ENCODE assay signal across 12 cellular contexts in genomic region chr4:8090312-8090711, GRCh38.
DNase-seq lines count a peak whose midpoint lies in the region; ATAC-seq and TF ChIP-seq lines count a peak whose summit lies in the region.
"Had no signal": no experiment of that assay in that cellular context is flagged by ENCODE, and none has a peak within 500 bp of the region (broad histone marks: within the 10 kb centered on the region; RNA-seq: fewer than 3 reads in every experiment).

No MANE protein-coding gene starts in this region.

- no peaks in the 10 kb centered on the region for H3K27me3 Mint-ChIP-seq in activated CD4-positive, alpha-beta memory T cell treated with anti-CD3 and anti-CD28 coated beads for 36 hours
- H3K27me3 Mint-ChIP-seq in activated CD4-positive, alpha-beta memory T cell treated with anti-CD3 and anti-CD28 coated beads, Interleukin-2, amount 10 ng/mL, durations not matched to agents 7 days and 5 days: no peaks in the 10 kb centered on the region
- H3K27me3 Mint-ChIP-seq in activated CD8-positive, alpha-beta T cell treated with anti-CD3 and anti-CD28 coated beads for 36 hours: no peaks in the 10 kb centered on the region
- H3K27me3 Mint-ChIP-seq: central memory CD8-positive, alpha-beta T cell; memory B cell had no signal

- intact Hi-C loops in activated CD4-positive, alpha-beta memory T cell treated with anti-CD3 and anti-CD28 coated beads for 36 hours (cut with micrococcal nuclease): no loop called here
- intact Hi-C loops in activated CD8-positive, alpha-beta T cell treated with anti-CD3 and anti-CD28 coated beads for 36 hours (cut with micrococcal nuclease): no loop called here
- intact Hi-C loops in upper lobe of right lung (cut with DNase I): no loop called here

- no peak for TF ChIP-seq CTCF in activated CD8-positive, alpha-beta T cell treated with anti-CD3 and anti-CD28 coated beads for 36 hours (IDR thresholded peaks at IDR 0.05)
- TF ChIP-seq CTCF in upper lobe of right lung (IDR thresholded peaks at IDR 0.05): no peak

- H3K4me3 ChIP-seq in upper lobe of right lung: no peak overlapping the region

- H3K27ac Mint-ChIP-seq in activated CD4-positive, alpha-beta memory T cell treated with anti-CD3 and anti-CD28 coated beads for 36 hours: no peak overlapping the region
- H3K27ac Mint-ChIP-seq in activated CD4-positive, alpha-beta memory T cell treated with anti-CD3 and anti-CD28 coated beads, Interleukin-2, amount 10 ng/mL, durations not matched to agents 7 days and 5 days: no peak overlapping the region
- H3K27ac Mint-ChIP-seq in activated CD8-positive, alpha-beta T cell treated with anti-CD3 and anti-CD28 coated beads for 36 hours: no peak overlapping the region
- no peak overlapping the region for H3K27ac Mint-ChIP-seq in stimulated activated effector memory CD8-positive, alpha-beta T cell treated with anti-CD3 and anti-CD28 coated beads, Interleukin-12 subunit alpha, Interleukin-12 subunit beta, amount 100 ng/mL, for 72 hours
- H3K27ac Mint-ChIP-seq: memory B cell had no signal

- peak; percentile 45 for DNase-seq in activated CD4-positive, alpha-beta memory T cell treated with anti-CD3 and anti-CD28 coated beads for 36 hours
- DNase-seq in activated CD4-positive, alpha-beta memory T cell treated with anti-CD3 and anti-CD28 coated beads, Interleukin-2, amount 10 ng/mL, durations not matched to agents 7 days and 5 days: no peak
- peak; percentile 56 for DNase-seq in activated CD8-positive, alpha-beta T cell treated with anti-CD3 and anti-CD28 coated beads for 36 hours
- DNase-seq in glomerular endothelial cell (ENCODE audit: extremely low read depth, low read depth, low spot score): peak; percentile 57
- no peak for DNase-seq in stimulated activated effector memory CD8-positive, alpha-beta T cell treated with anti-CD3 and anti-CD28 coated beads, Interleukin-12 subunit alpha, Interleukin-12 subunit beta, amount 100 ng/mL, for 72 hours (ENCODE audit: low spot score in 2 of 2)
- DNase-seq in upper lobe of right lung: no peak
- DNase-seq in KG1 (lab: John Stamatoyannopoulos, UW): no peak
- DNase-seq in stimulated activated naive CD4-positive, alpha-beta T cell treated with Interleukin-2 at 50 U/mL for 16 hours (lab: John Stamatoyannopoulos, UW): no peak
- DNase-seq: NCI-H1436 treated with DMSO at 0.1 percent for 48 hours, T1000 had no signal

- no peak overlapping the region for H3K27ac ChIP-seq in upper lobe of right lung

- POLR2A ChIA-PET in activated CD4-positive, alpha-beta memory T cell treated with anti-CD3 and anti-CD28 coated beads for 36 hours (lab: Charles Lee): no interaction called here
- POLR2A ChIA-PET in activated CD4-positive, alpha-beta memory T cell treated with anti-CD3 and anti-CD28 coated beads, Interleukin-2, amount 10 ng/mL, durations not matched to agents 7 days and 5 days (lab: Charles Lee): no interaction called here
- POLR2A ChIA-PET in activated CD8-positive, alpha-beta T cell treated with anti-CD3 and anti-CD28 coated beads for 36 hours (lab: Charles Lee): interaction anchor here (0.9 kb wide), 1 partner anchor 44 kb away, joined by 4 read pairs; no protein-coding TSS in a partner anchor

- peaks cover 5% of the 10 kb centered on the region for H3K36me3 Mint-ChIP-seq in activated CD4-positive, alpha-beta memory T cell treated with anti-CD3 and anti-CD28 coated beads for 36 hours
- H3K36me3 Mint-ChIP-seq in activated CD4-positive, alpha-beta memory T cell treated with anti-CD3 and anti-CD28 coated beads, Interleukin-2, amount 10 ng/mL, durations not matched to agents 7 days and 5 days (ENCODE audit: low read depth): peaks cover 2% of the 10 kb centered on the region
- peaks cover 5% of the 10 kb centered on the region for H3K36me3 Mint-ChIP-seq in activated CD8-positive, alpha-beta T cell treated with anti-CD3 and anti-CD28 coated beads for 36 hours (ENCODE audit: low read depth)
- no peaks in the 10 kb centered on the region for H3K36me3 Mint-ChIP-seq in stimulated activated effector memory CD8-positive, alpha-beta T cell treated with anti-CD3 and anti-CD28 coated beads, Interleukin-12 subunit alpha, Interleukin-12 subunit beta, amount 100 ng/mL, for 72 hours

- no peaks in the 10 kb centered on the region for H3K4me1 ChIP-seq in upper lobe of right lung

- H3K27me3 ChIP-seq in upper lobe of right lung: no peaks in the 10 kb centered on the region

- H3K4me3 Mint-ChIP-seq in activated CD4-positive, alpha-beta memory T cell treated with anti-CD3 and anti-CD28 coated beads for 36 hours: no peak overlapping the region
- no peak overlapping the region for H3K4me3 Mint-ChIP-seq in activated CD4-positive, alpha-beta memory T cell treated with anti-CD3 and anti-CD28 coated beads, Interleukin-2, amount 10 ng/mL, durations not matched to agents 7 days and 5 days
- H3K4me3 Mint-ChIP-seq in activated CD8-positive, alpha-beta T cell treated with anti-CD3 and anti-CD28 coated beads for 36 hours: no peak overlapping the region
- no peak overlapping the region for H3K4me3 Mint-ChIP-seq in stimulated activated effector memory CD8-positive, alpha-beta T cell treated with anti-CD3 and anti-CD28 coated beads, Interleukin-12 subunit alpha, Interleukin-12 subunit beta, amount 100 ng/mL, for 72 hours
- H3K4me3 Mint-ChIP-seq: central memory CD8-positive, alpha-beta T cell; memory B cell had no signal

- H3K36me3 ChIP-seq in upper lobe of right lung: no peaks in the 10 kb centered on the region

- ATAC-seq in activated CD8-positive, alpha-beta T cell treated with anti-CD3 and anti-CD28 coated beads for 36 hours: peak; percentile 81
- ATAC-seq in stimulated activated effector memory CD8-positive, alpha-beta T cell treated with anti-CD3 and anti-CD28 coated beads, Interleukin-12 subunit alpha, Interleukin-12 subunit beta, amount 100 ng/mL, for 72 hours: peak; percentile 86
- ATAC-seq in upper lobe of right lung: no peak

- CTCF ChIA-PET in activated CD4-positive, alpha-beta memory T cell treated with anti-CD3 and anti-CD28 coated beads for 36 hours (lab: Charles Lee): interaction anchor here (0.6 kb wide), 2 partner anchors 42 to 101 kb away, joined by 3 read pairs; no protein-coding TSS in a partner anchor
- CTCF ChIA-PET in activated CD4-positive, alpha-beta memory T cell treated with anti-CD3 and anti-CD28 coated beads, Interleukin-2, amount 10 ng/mL, durations not matched to agents 7 days and 5 days (lab: Charles Lee): no interaction called here
- CTCF ChIA-PET in activated CD8-positive, alpha-beta T cell treated with anti-CD3 and anti-CD28 coated beads for 36 hours (lab: Charles Lee): no interaction called here

- H3K9me3 Mint-ChIP-seq in activated CD4-positive, alpha-beta memory T cell treated with anti-CD3 and anti-CD28 coated beads for 36 hours: peaks cover 19% of the 10 kb centered on the region
- H3K9me3 Mint-ChIP-seq in activated CD4-positive, alpha-beta memory T cell treated with anti-CD3 and anti-CD28 coated beads, Interleukin-2, amount 10 ng/mL, durations not matched to agents 7 days and 5 days: peaks cover 12% of the 10 kb centered on the region
- peaks cover 13% of the 10 kb centered on the region for H3K9me3 Mint-ChIP-seq in activated CD8-positive, alpha-beta T cell treated with anti-CD3 and anti-CD28 coated beads for 36 hours
- peaks cover 17% of the 10 kb centered on the region for H3K9me3 Mint-ChIP-seq in stimulated activated effector memory CD8-positive, alpha-beta T cell treated with anti-CD3 and anti-CD28 coated beads, Interleukin-12 subunit alpha, Interleukin-12 subunit beta, amount 100 ng/mL, for 72 hours

- H3K4me1 Mint-ChIP-seq in activated CD4-positive, alpha-beta memory T cell treated with anti-CD3 and anti-CD28 coated beads for 36 hours (ENCODE audit: low read depth): no peaks in the 10 kb centered on the region
- H3K4me1 Mint-ChIP-seq in activated CD4-positive, alpha-beta memory T cell treated with anti-CD3 and anti-CD28 coated beads, Interleukin-2, amount 10 ng/mL, durations not matched to agents 7 days and 5 days: no peaks in the 10 kb centered on the region
- H3K4me1 Mint-ChIP-seq in activated CD8-positive, alpha-beta T cell treated with anti-CD3 and anti-CD28 coated beads for 36 hours (ENCODE audit: low read depth): no peaks in the 10 kb centered on the region
- H3K4me1 Mint-ChIP-seq in stimulated activated effector memory CD8-positive, alpha-beta T cell treated with anti-CD3 and anti-CD28 coated beads, Interleukin-12 subunit alpha, Interleukin-12 subunit beta, amount 100 ng/mL, for 72 hours: peaks cover 6% of the 10 kb centered on the region
- H3K4me1 Mint-ChIP-seq: central memory CD8-positive, alpha-beta T cell; memory B cell had no signal

- H3K9me3 ChIP-seq in upper lobe of right lung: no peaks in the 10 kb centered on the region

Comparison
In these comparisons a context has a peak if more than half of its experiments do, and no peak if none do; other contexts are left out.
1. DNase-seq: peak in activated CD4-positive, alpha-beta memory T cell treated with anti-CD3 and anti-CD28 coated beads for 36 hours (single experiment), activated CD8-positive, alpha-beta T cell treated with anti-CD3 and anti-CD28 coated beads for 36 hours (single experiment) and glomerular endothelial cell (single experiment); none in activated CD4-positive, alpha-beta memory T cell treated with anti-CD3 and anti-CD28 coated beads, Interleukin-2, amount 10 ng/mL, durations not matched to agents 7 days and 5 days (single experiment), stimulated activated effector memory CD8-positive, alpha-beta T cell treated with anti-CD3 and anti-CD28 coated beads, Interleukin-12 subunit alpha, Interleukin-12 subunit beta, amount 100 ng/mL, for 72 hours (0 of 2), upper lobe of right lung (single experiment), KG1 (single experiment) and stimulated activated naive CD4-positive, alpha-beta T cell treated with Interleukin-2 at 50 U/mL for 16 hours (single experiment).